Comparison of ENCODE assay signal across 29 cellular contexts in the genomic region with DNA sequence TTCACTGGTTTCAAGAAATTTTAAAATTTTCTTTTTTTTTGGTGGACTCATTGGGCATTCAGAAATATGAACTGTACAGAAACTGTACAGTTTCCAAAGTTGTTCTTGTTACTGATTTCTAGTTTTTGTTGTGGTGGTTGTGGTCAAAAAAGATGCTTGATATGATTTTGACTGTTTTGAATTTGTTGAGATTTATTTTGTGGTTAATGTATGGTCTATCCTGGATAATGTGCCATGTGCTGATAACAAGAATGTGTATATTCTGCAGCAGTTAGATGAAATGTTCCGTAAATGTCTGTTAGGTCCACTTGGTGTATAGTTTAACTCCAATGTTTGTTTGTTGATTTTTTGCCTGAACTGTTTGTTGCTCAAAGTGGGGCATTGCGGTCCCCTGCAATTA.
"Had no signal": no experiment of that assay in that cellular context is flagged by ENCODE, and none has a peak within 500 bp of the region (broad histone marks: within the 10 kb centered on the region; RNA-seq: fewer than 3 reads in every experiment).

No MANE protein-coding gene starts in this region.

- DNase-seq: activated B cell treated with CpG ODN at 0.5 μM for 24 hours; activated CD4-positive, alpha-beta T cell treated with anti-CD3 and anti-CD28 coated beads for 48 hours; activated CD4-positive, alpha-beta T cell treated with anti-CD3 and anti-CD28 coated beads, Interleukin-2, amount 50 U/mL, for 1 hour; activated CD4-positive, alpha-beta T cell treated with anti-CD3 and anti-CD28 coated beads, Interleukin-2, amount 50 U/mL, for 48 hours; activated CD8-positive, alpha-beta memory T cell treated with anti-CD3 and anti-CD28 coated beads for 24 hours; activated CD8-positive, alpha-beta T cell treated with anti-CD3 and anti-CD28 coated beads for 36 hours; activated effector memory CD4-positive, alpha-beta T cell treated with Interleukin-2 at 50 U/mL for 16 hours; activated gamma-delta T cell treated with Interleukin-2 at 50 U/mL for 16 hours; activated naive CD4-positive, alpha-beta T cell treated with anti-CD3 and anti-CD28 coated beads, Interleukin-2, amount 50 U/mL, for 16 hours; activated naive CD4-positive, alpha-beta T cell treated with Interleukin-2 at 50 U/mL for 16 hours; activated T-cell treated with anti-CD3 and anti-CD28 coated beads, Interleukin-2, amount 50 U/mL, for 4 hours; adrenal gland; amygdala; aorta; body of pancreas; caudate nucleus; cortex of kidney; dermis blood vessel endothelial cell; effector CD4-positive, alpha-beta T cell; effector memory CD8-positive, alpha-beta T cell; foreskin melanocyte; head of caudate nucleus; hypothalamus; T-helper 17 cell; T1000; WERI-Rb-1 had no signal

- H3K4me3 ChIP-seq: adrenal gland, body of pancreas, esophagus muscularis mucosa had no signal

- H3K27ac ChIP-seq: adrenal gland, body of pancreas, esophagus muscularis mucosa, WERI-Rb-1 had no signal

- H3K4me1 ChIP-seq: adrenal gland, body of pancreas, esophagus muscularis mucosa had no signal

- ATAC-seq: activated CD4-positive, CD25-positive, alpha-beta regulatory T cell treated with anti-CD3 and anti-CD28 coated beads, Interleukin-2, amount 50 U/mL, for 24 hours; activated CD8-positive, alpha-beta T cell treated with anti-CD3 and anti-CD28 coated beads for 36 hours; activated T-cell treated with anti-CD3 and anti-CD28 coated beads, Interleukin-2, amount 50 U/mL, for 4 hours; activated T-helper 17 cell treated with anti-CD3 and anti-CD28 coated beads, Interleukin-2, amount 50 U/mL, for 72 hours; body of pancreas; effector memory CD8-positive, alpha-beta T cell; T-helper 17 cell had no signal

- H3K36me3 ChIP-seq: adrenal gland, esophagus muscularis mucosa, WERI-Rb-1 had no signal

- H3K27me3 ChIP-seq: adrenal gland, body of pancreas, esophagus muscularis mucosa had no signal
